Comparison of ENCODE assay signal across 28 cellular contexts in genomic region chr17:42233994-42234393, GRCh38. TPM values are rescaled to one million over a fixed set of nuclear protein-coding genes. Genes with fewer than 3 reads are reported as not detected.
DNase-seq lines count a peak whose midpoint lies in the region; ATAC-seq and TF ChIP-seq lines count a peak whose summit lies in the region.
"Had no signal": no experiment of that assay in that cellular context is flagged by ENCODE, and none has a peak within 500 bp of the region (broad histone marks: within the 10 kb centered on the region; RNA-seq: fewer than 3 reads in every experiment).

No MANE protein-coding gene starts in this region.

- TF ChIP-seq POLR2A in breast epithelium (IDR thresholded peaks at IDR 0.05), result no peak

- TF ChIP-seq CTCF in fibroblast of the aortic adventitia (IDR thresholded peaks at IDR 0.05; ENCODE audit: insufficient read depth, low read length) (no peak), psoas muscle (IDR thresholded peaks at IDR 0.05) (no peak), breast epithelium (IDR thresholded peaks at IDR 0.05) (no peak)

- H3K4me1 ChIP-seq in psoas muscle (peaks cover 43% of the 10 kb centered on the region), breast epithelium (no peaks in the 10 kb centered on the region)
- H3K4me1 ChIP-seq: SJSA1 had no signal

- H3K27me3 Mint-ChIP-seq in activated CD4-positive, alpha-beta T cell treated with anti-CD3 and anti-CD28 coated beads for 36 hours, result no peaks in the 10 kb centered on the region

- intact Hi-C loops in activated CD4-positive, alpha-beta T cell treated with anti-CD3 and anti-CD28 coated beads for 36 hours (cut with DNase I, micrococcal nuclease), result no loop called here
- intact Hi-C loops in psoas muscle (cut with DNase I) (loop anchor here (5.0 kb wide), 1 partner anchor 43 kb away; the partner anchor contains the start of gene STAT5B (in 2 of the 2)), breast epithelium (cut with DNase I; ENCODE audit: low total_unique reads) (no loop called here)

- no peaks in the 10 kb centered on the region for H3K9me3 ChIP-seq in psoas muscle
- no peaks in the 10 kb centered on the region for H3K9me3 ChIP-seq in breast epithelium
- H3K9me3 ChIP-seq: SJSA1, upper lobe of right lung had no signal

- H3K36me3 Mint-ChIP-seq in activated CD4-positive, alpha-beta T cell treated with anti-CD3 and anti-CD28 coated beads for 36 hours (ENCODE audit: low read depth), result peaks cover 11% of the 10 kb centered on the region
- H3K36me3 Mint-ChIP-seq: natural killer cell had no signal

- no peak for ATAC-seq in activated CD4-positive, alpha-beta T cell treated with anti-CD3 and anti-CD28 coated beads for 36 hours
- ATAC-seq in psoas muscle (peak; percentile 93 to 96 (median 95)), HG02763 (IDR thresholded peaks at IDR 0.05; ENCODE audit: unreplicated experiment) (no peak), esophagus mucosa (no peak)
- ATAC-seq: natural killer cell, upper lobe of right lung had no signal

- no peak for DNase-seq in activated CD4-positive, alpha-beta T cell treated with anti-CD3 and anti-CD28 coated beads for 36 hours
- no peak for DNase-seq in activated CD4-positive, alpha-beta T cell treated with anti-CD3 and anti-CD28 coated beads for 4 hours
- peak; percentile 17 for DNase-seq in MV-4-11 (lab: John Stamatoyannopoulos, UW)
- peak; percentile 9 for DNase-seq in fibroblast of the aortic adventitia (ENCODE audit: low read depth)
- no peak for DNase-seq in psoas muscle
- no peak for DNase-seq in breast epithelium (ENCODE audit: low spot score in 2 of 2)
- DNase-seq: 8988T; aorta; DMS153; endodermal cell; GF-D8; hypothalamus; natural killer cell; NCI-H1417; NCI-H524 treated with DMSO at 0.1 percent for 48 hours; small intestine; stimulated activated CD4-positive, alpha-beta T cell treated with anti-CD3 and anti-CD28 coated beads, Interleukin-4, amount 100 ng/mL, for 24 hours; upper lobe of right lung had no signal

- no peaks in the 10 kb centered on the region for H3K9me3 Mint-ChIP-seq in activated CD4-positive, alpha-beta T cell treated with anti-CD3 and anti-CD28 coated beads for 36 hours (ENCODE audit: low read depth)
- H3K9me3 Mint-ChIP-seq: endodermal cell, natural killer cell had no signal

- POLR2A ChIA-PET in activated CD4-positive, alpha-beta T cell treated with anti-CD3 and anti-CD28 coated beads for 36 hours (lab: Charles Lee), result no interaction called here

- H3K4me1 Mint-ChIP-seq in activated CD4-positive, alpha-beta T cell treated with anti-CD3 and anti-CD28 coated beads for 36 hours, result peaks cover 35% of the 10 kb centered on the region

- H3K27ac ChIP-seq in psoas muscle, result peak overlapping the region; percentile 88
- no peak overlapping the region for H3K27ac ChIP-seq in breast epithelium
- H3K27ac ChIP-seq: C4-2B, SJSA1, upper lobe of right lung had no signal

- H3K4me3 Mint-ChIP-seq in activated CD4-positive, alpha-beta T cell treated with anti-CD3 and anti-CD28 coated beads for 36 hours, result no peak overlapping the region
- H3K4me3 Mint-ChIP-seq: endodermal cell, natural killer cell had no signal

- H3K27me3 ChIP-seq in psoas muscle (ENCODE audit: insufficient read depth in 3 of 3, low read length in 2 of 3) (no peaks in the 10 kb centered on the region), breast epithelium (no peaks in the 10 kb centered on the region)
- H3K27me3 ChIP-seq: SJSA1, upper lobe of right lung had no signal

- H3K27ac Mint-ChIP-seq in activated CD4-positive, alpha-beta T cell treated with anti-CD3 and anti-CD28 coated beads for 36 hours, result peak overlapping the region; percentile 21
- H3K27ac Mint-ChIP-seq: endodermal cell had no signal

- CTCF ChIA-PET in activated CD4-positive, alpha-beta T cell treated with anti-CD3 and anti-CD28 coated beads for 36 hours (lab: Charles Lee), result interaction anchor here (0.6 to 6.9 kb wide), 2 partner anchors 11 to 43 kb away, joined by 4 to 34 read pairs; no protein-coding TSS in a partner anchor

- no peaks in the 10 kb centered on the region for H3K36me3 ChIP-seq in psoas muscle (ENCODE audit: insufficient read depth in 1 of 2, low read depth in 1 of 2)
- H3K36me3 ChIP-seq in breast epithelium, result no peaks in the 10 kb centered on the region
- H3K36me3 ChIP-seq: upper lobe of right lung had no signal

- H3K4me3 ChIP-seq in fibroblast of the aortic adventitia (ENCODE audit: low read depth, low read length) (no peak overlapping the region), psoas muscle (peak overlapping the region; percentile 31), breast epithelium (no peak overlapping the region)
- H3K4me3 ChIP-seq: SJSA1, upper lobe of right lung had no signal

- WGBS in psoas muscle, 3 donors, result 17 to 32% (median 19%) methylated on average over 2 of the region's 2 CpGs

RNA-seq across cellular contexts. Expression of gene GHDC, which starts 39.7 kb away (rescaled TPM):
- total RNA-seq in activated CD4-positive, alpha-beta T cell treated with anti-CD3 and anti-CD28 coated beads for 36 hours, result 10 to 100 TPM; 11.3 to 15.5 TPM
- 14.8 and 33.8 TPM in 2 replicates for total RNA-seq in fibroblast of the aortic adventitia (ENCODE audit: low replicate concordance)
- total RNA-seq in psoas muscle, result 1 to 10 TPM; 4.7 to 9.4 (median 7.0) TPM
- polyA plus RNA-seq in psoas muscle, result 10 to 100 TPM in 1 of 3 donors, 1 to 10 TPM in 2; 6.8 to 11.5 (median 8.8) TPM
- total RNA-seq in esophagus mucosa, result 9.0 TPM
- total RNA-seq in breast epithelium, result 10 to 100 TPM; 29.1 to 53.0 (median 33.1) TPM

RNA-seq across cellular contexts. Expression of gene STAT5B, which starts 42.2 kb away (rescaled TPM):
- 100 to 1,000 TPM; 162 to 203 TPM for total RNA-seq in activated CD4-positive, alpha-beta T cell treated with anti-CD3 and anti-CD28 coated beads for 36 hours
- total RNA-seq in fibroblast of the aortic adventitia (ENCODE audit: low replicate concordance), result 14.1 and 23.0 TPM in 2 replicates
- total RNA-seq in psoas muscle, result 10 to 100 TPM; 68.8 to 90.1 (median 81.6) TPM
- polyA plus RNA-seq in psoas muscle, result 10 to 100 TPM; 15.9 to 61.3 (median 40.2) TPM
- total RNA-seq in esophagus mucosa, result 18.1 TPM
- total RNA-seq in breast epithelium, result 100 to 1,000 TPM in 2 of 3 donors, 10 to 100 TPM in 1; 97.2 to 130 (median 101) TPM

RNA-seq across cellular contexts. Expression of gene HCRT, which starts 48.7 kb away (rescaled TPM):
- not detected for total RNA-seq in activated CD4-positive, alpha-beta T cell treated with anti-CD3 and anti-CD28 coated beads for 36 hours
- total RNA-seq in fibroblast of the aortic adventitia (ENCODE audit: low replicate concordance) (not detected in 2 replicates), psoas muscle (not detected), esophagus mucosa (not detected), breast epithelium (not detected)
- not detected for polyA plus RNA-seq in psoas muscle
- total RNA-seq: aorta; chondrocyte; endodermal cell; H1; LHCN-M2; natural killer cell; OCI-LY7; SJSA1; T-helper 2 cell treated with Interferon-gamma antibody and Interleukin-4, amounts not matched to agents 100 ng/mL and 5 ng/mL, for 36 hours; upper lobe of right lung had no signal
- polyA plus RNA-seq: aorta, H1, keratinocyte, small intestine had no signal

RNA-seq across cellular contexts. Expression of gene KCNH4, which starts 53.1 kb away (rescaled TPM):
- under 1 TPM; 0.43 to 0.53 TPM for total RNA-seq in activated CD4-positive, alpha-beta T cell treated with anti-CD3 and anti-CD28 coated beads for 36 hours
- total RNA-seq in fibroblast of the aortic adventitia (ENCODE audit: low replicate concordance) (0.09 TPM in 1 of 2 replicates, not detected in the other), psoas muscle (under 1 TPM in 3 of 4 donors, not detected in 1; 0.08 to 0.17 (median 0.11) TPM), esophagus mucosa (not detected), breast epithelium (under 1 TPM in 1 of 3 donors, not detected in 2; under 0.01 TPM)
- polyA plus RNA-seq in psoas muscle, result under 1 TPM in 2 of 3 donors, not detected in 1; 0.01 to 0.03 TPM
- total RNA-seq: chondrocyte, endodermal cell, OCI-LY7, SJSA1 had no signal
- polyA plus RNA-seq: aorta, keratinocyte had no signal

RNA-seq across cellular contexts. Expression of gene STAT5A, which starts 54.3 kb away (rescaled TPM):
- total RNA-seq in activated CD4-positive, alpha-beta T cell treated with anti-CD3 and anti-CD28 coated beads for 36 hours, result 100 to 1,000 TPM; 178 to 203 TPM
- 25.2 and 27.3 TPM in 2 replicates for total RNA-seq in fibroblast of the aortic adventitia (ENCODE audit: low replicate concordance)
- total RNA-seq in psoas muscle, result 10 to 100 TPM; 17.3 to 31.5 (median 23.9) TPM
- 10 to 100 TPM in 2 of 3 donors, 1 to 10 TPM in 1; 8.1 to 12.5 (median 10.5) TPM for polyA plus RNA-seq in psoas muscle
- total RNA-seq in esophagus mucosa, result 6.9 TPM
- 100 to 1,000 TPM in 1 of 3 donors, 10 to 100 TPM in 2; 72.8 to 363 (median 78.9) TPM for total RNA-seq in breast epithelium

Comparison
In these comparisons a context has a peak if more than half of its experiments do, and no peak if none do; other contexts are left out.
1. ATAC-seq: peak in psoas muscle (4 of 4); none in activated CD4-positive, alpha-beta T cell treated with anti-CD3 and anti-CD28 coated beads for 36 hours (single experiment), HG02763 (single experiment) and esophagus mucosa (single experiment).
2. DNase-seq: peak in MV-4-11 (single experiment) and fibroblast of the aortic adventitia (single experiment); none in activated CD4-positive, alpha-beta T cell treated with anti-CD3 and anti-CD28 coated beads for 36 hours (single experiment), activated CD4-positive, alpha-beta T cell treated with anti-CD3 and anti-CD28 coated beads for 4 hours (0 of 2), psoas muscle (0 of 2) and breast epithelium (0 of 2).
3. intact Hi-C loops: an anchor here in psoas muscle (5.0 kb wide); none called in activated CD4-positive, alpha-beta T cell treated with anti-CD3 and anti-CD28 coated beads for 36 hours and breast epithelium.